ENCODE assay signal across 1 cellular context in the genomic region with DNA sequence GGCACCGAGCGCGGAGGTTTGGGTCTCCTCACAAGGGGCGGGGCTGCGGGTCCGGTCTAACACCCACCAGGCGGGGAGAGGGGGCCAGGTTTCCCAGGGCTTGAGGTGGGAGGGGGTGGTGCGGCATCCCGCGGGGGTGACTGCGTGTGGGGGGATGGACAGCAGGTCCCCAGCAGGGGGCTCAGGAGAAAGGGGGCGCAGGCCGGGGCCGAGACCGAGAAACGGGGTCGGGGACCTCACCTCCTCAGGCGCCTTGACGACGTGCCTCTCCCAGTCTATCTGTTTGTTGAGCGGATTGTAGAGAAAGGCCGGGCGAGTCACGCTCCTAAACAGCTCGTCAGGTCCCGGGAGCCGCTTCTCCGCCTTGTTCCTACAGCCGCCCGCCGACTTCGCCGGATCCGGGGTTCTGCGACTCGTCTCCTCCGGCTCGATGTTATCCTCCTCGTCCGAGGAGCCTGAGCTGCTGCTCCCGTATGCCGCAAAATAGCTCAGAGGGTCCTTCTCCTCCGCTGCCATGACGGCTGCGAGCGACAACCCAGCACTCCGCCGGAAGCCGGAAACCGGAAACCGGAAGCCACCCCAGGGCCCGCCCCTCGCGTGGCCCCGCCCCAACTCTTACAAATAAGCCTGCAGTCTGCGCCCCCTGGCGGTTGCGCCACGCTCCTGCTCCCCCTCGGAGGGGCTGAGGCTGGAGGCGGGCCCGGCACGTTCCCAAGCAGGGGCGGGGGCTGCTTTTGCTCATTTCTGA.
TF ChIP-seq lines count a peak whose summit lies in the region.

A gene (minus strand): TSS at position 545 of the 748 bp plus-strand sequence. CDS start 29 bp downstream, at position 516.

TF ChIP-seq in IMR-90, 13 proteins besides CTCF, POLR2A, EP300 and RAD21 (continued from another document):
- TF ChIP-seq MAFK (IDR thresholded peaks at IDR 0.05; ENCODE audit: low read depth, low read length) (no peak), FOS (IDR thresholded peaks at IDR 0.05; ENCODE audit: low read depth, low read length) (no peak)
- TF ChIP-seq, protein P1, sequence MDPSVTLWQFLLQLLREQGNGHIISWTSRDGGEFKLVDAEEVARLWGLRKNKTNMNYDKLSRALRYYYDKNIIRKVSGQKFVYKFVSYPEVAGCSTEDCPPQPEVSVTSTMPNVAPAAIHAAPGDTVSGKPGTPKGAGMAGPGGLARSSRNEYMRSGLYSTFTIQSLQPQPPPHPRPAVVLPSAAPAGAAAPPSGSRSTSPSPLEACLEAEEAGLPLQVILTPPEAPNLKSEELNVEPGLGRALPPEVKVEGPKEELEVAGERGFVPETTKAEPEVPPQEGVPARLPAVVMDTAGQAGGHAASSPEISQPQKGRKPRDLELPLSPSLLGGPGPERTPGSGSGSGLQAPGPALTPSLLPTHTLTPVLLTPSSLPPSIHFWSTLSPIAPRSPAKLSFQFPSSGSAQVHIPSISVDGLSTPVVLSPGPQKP (IDR thresholded peaks at IDR 0.05; ENCODE audit: borderline replicate concordance, low read depth, low read length) = no peak
- TF ChIP-seq, protein P2, sequence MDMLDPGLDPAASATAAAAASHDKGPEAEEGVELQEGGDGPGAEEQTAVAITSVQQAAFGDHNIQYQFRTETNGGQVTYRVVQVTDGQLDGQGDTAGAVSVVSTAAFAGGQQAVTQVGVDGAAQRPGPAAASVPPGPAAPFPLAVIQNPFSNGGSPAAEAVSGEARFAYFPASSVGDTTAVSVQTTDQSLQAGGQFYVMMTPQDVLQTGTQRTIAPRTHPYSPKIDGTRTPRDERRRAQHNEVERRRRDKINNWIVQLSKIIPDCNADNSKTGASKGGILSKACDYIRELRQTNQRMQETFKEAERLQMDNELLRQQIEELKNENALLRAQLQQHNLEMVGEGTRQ (IDR thresholded peaks at IDR 0.05; ENCODE audit: low read depth, low read length) = 0 out of 2 replicates have a peak, but pooled peaks have one; percentile 14
